ENCODE assay signal across 22 cellular contexts in the genomic region with DNA sequence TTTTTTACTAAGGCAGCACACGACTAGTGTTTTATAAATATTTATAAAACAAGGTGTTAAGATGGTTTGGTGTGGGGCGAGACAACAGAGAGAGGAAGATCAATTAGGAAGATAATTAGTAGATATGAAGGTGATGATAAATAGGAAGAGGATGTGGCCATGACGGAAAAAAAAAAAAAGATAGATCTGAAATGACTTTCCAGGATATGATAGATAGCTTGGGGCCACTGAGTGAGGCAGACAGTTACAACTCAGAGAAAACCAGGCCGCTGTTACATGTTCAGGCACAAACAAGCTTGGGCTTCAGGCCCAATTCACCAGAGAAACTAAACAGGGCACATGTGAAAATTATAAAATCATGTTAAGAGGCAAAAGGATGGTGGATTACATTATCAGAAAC. TPM values are rescaled to one million over a fixed set of nuclear protein-coding genes. Genes with fewer than 3 reads are reported as not detected.
A peak's percentile ranks its signal among the peaks of the same experiment; 100 is the strongest.
DNase-seq lines count a peak whose midpoint lies in the region; ATAC-seq lines count a peak whose summit lies in the region.
"Had no signal": no experiment of that assay in that cellular context is flagged by ENCODE, and none has a peak within 500 bp of the region (broad histone marks: within the 10 kb centered on the region; RNA-seq: fewer than 3 reads in every experiment).

No MANE protein-coding gene starts in this region.

- DNase-seq in activated T-cell treated with anti-CD3 and anti-CD28 coated beads, Interleukin-2, amount 50 U/mL, for 72 hours = no peak
- DNase-seq in activated T-cell treated with anti-CD3 and anti-CD28 coated beads, Interleukin-2, amount 50 U/mL, for 48 hours = no peak
- DNase-seq in activated CD4-positive, alpha-beta memory T cell treated with anti-CD3 and anti-CD28 coated beads for 36 hours = peak; percentile 36
- DNase-seq in central memory CD8-positive, alpha-beta T cell (ENCODE audit: low spot score in 2 of 2) = no peak
- no peak for DNase-seq in stimulated activated effector memory CD8-positive, alpha-beta T cell treated with anti-CD3 and anti-CD28 coated beads, Interleukin-12 subunit alpha, Interleukin-12 subunit beta, amount 100 ng/mL, for 72 hours (ENCODE audit: low spot score in 2 of 2)
- DNase-seq in DMS114 treated with DMSO at 0.1 percent for 48 hours (lab: John Stamatoyannopoulos, UW; ENCODE audit: unreplicated experiment) (no peak), DMS53 (lab: John Stamatoyannopoulos, UW) (no peak), D341Med (ENCODE audit: low spot score) (no peak)
- DNase-seq: activated B cell treated with CpG ODN at 0.5 μM for 24 hours; GF-D8; kidney; MG63; NCI-H1417 treated with DMSO at 0.1 percent for 48 hours; NCI-H2107; NCI-H510A treated with DMSO at 0.1 percent for 48 hours; nucleus accumbens; Peyer's patch; stimulated activated CD4-positive, alpha-beta T cell treated with anti-CD3 and anti-CD28 coated beads, Interleukin-2, amount 100 ng/mL, for 24 hours had no signal

- peak overlapping the region in 1 of 2 donors; percentile 83 for H3K4me3 Mint-ChIP-seq in activated T-cell treated with anti-CD3 and anti-CD28 coated beads, Interleukin-2, amount 50 U/mL, for 72 hours
- no peak overlapping the region for H3K4me3 Mint-ChIP-seq in activated CD4-positive, alpha-beta memory T cell treated with anti-CD3 and anti-CD28 coated beads for 36 hours
- H3K4me3 Mint-ChIP-seq in central memory CD8-positive, alpha-beta T cell = peak overlapping the region; percentile 57
- peak overlapping the region; percentile 52 for H3K4me3 Mint-ChIP-seq in stimulated activated effector memory CD8-positive, alpha-beta T cell treated with anti-CD3 and anti-CD28 coated beads, Interleukin-12 subunit alpha, Interleukin-12 subunit beta, amount 100 ng/mL, for 72 hours
- H3K4me3 Mint-ChIP-seq: activated B cell treated with CpG ODN at 0.5 μM for 24 hours; activated naive CD4-positive, alpha-beta T cell treated with anti-CD3 and anti-CD28 coated beads, Interleukin-2, amount 50 U/mL, for 24 hours; CD14-positive monocyte; stimulated activated memory B cell treated with anti-CD40 and anti-IgM and Interleukin-4, amounts not matched to agents 10 μg/mL and 1 μg/mL and 100 μg/mL, for 72 hours had no signal

- H3K36me3 Mint-ChIP-seq in activated T-cell treated with anti-CD3 and anti-CD28 coated beads, Interleukin-2, amount 50 U/mL, for 72 hours (ENCODE audit: insufficient read depth in 2 of 2) = no peaks in the 10 kb centered on the region
- H3K36me3 Mint-ChIP-seq in activated CD4-positive, alpha-beta memory T cell treated with anti-CD3 and anti-CD28 coated beads for 36 hours = no peaks in the 10 kb centered on the region
- H3K36me3 Mint-ChIP-seq in central memory CD8-positive, alpha-beta T cell (ENCODE audit: insufficient read depth) = peaks cover 5% of the 10 kb centered on the region
- no peaks in the 10 kb centered on the region for H3K36me3 Mint-ChIP-seq in stimulated activated effector memory CD8-positive, alpha-beta T cell treated with anti-CD3 and anti-CD28 coated beads, Interleukin-12 subunit alpha, Interleukin-12 subunit beta, amount 100 ng/mL, for 72 hours
- H3K36me3 Mint-ChIP-seq: stimulated activated memory B cell treated with anti-CD40 and anti-IgM and Interleukin-4, amounts not matched to agents 10 μg/mL and 1 μg/mL and 100 μg/mL, for 72 hours had no signal

- H3K9me3 Mint-ChIP-seq in activated T-cell treated with anti-CD3 and anti-CD28 coated beads, Interleukin-2, amount 50 U/mL, for 72 hours = no peaks in the 10 kb centered on the region
- H3K9me3 Mint-ChIP-seq in activated CD4-positive, alpha-beta memory T cell treated with anti-CD3 and anti-CD28 coated beads for 36 hours = no peaks in the 10 kb centered on the region
- H3K9me3 Mint-ChIP-seq in central memory CD8-positive, alpha-beta T cell = no peaks in the 10 kb centered on the region
- H3K9me3 Mint-ChIP-seq in stimulated activated effector memory CD8-positive, alpha-beta T cell treated with anti-CD3 and anti-CD28 coated beads, Interleukin-12 subunit alpha, Interleukin-12 subunit beta, amount 100 ng/mL, for 72 hours = no peaks in the 10 kb centered on the region
- H3K9me3 Mint-ChIP-seq: activated B cell treated with CpG ODN at 0.5 μM for 24 hours; activated naive CD4-positive, alpha-beta T cell treated with anti-CD3 and anti-CD28 coated beads, Interleukin-2, amount 50 U/mL, for 24 hours; stimulated activated memory B cell treated with anti-CD40 and anti-IgM and Interleukin-4, amounts not matched to agents 10 μg/mL and 1 μg/mL and 100 μg/mL, for 72 hours had no signal

- ATAC-seq in activated T-cell treated with anti-CD3 and anti-CD28 coated beads, Interleukin-2, amount 50 U/mL, for 72 hours (replicated peaks in 1 of 2) = peak in 1 of 2 donors; percentile 80
- peak; percentile 45 for ATAC-seq in central memory CD8-positive, alpha-beta T cell (replicated peaks; ENCODE audit: extremely low read depth, poor library complexity, severe bottlenecking)
- ATAC-seq in stimulated activated effector memory CD8-positive, alpha-beta T cell treated with anti-CD3 and anti-CD28 coated beads, Interleukin-12 subunit alpha, Interleukin-12 subunit beta, amount 100 ng/mL, for 72 hours = peak; percentile 95
- ATAC-seq: HCT116; stimulated activated memory B cell treated with anti-CD40 and anti-IgM and Interleukin-4, amounts not matched to agents 10 μg/mL and 1 μg/mL and 100 μg/mL, for 72 hours had no signal

- POLR2A ChIA-PET in activated CD4-positive, alpha-beta memory T cell treated with anti-CD3 and anti-CD28 coated beads for 36 hours (lab: Charles Lee) = interaction anchor here (1.4 kb wide), 1 partner anchor 43 kb away, joined by 4 read pairs; a partner anchor contains a TSS

- CTCF ChIA-PET in activated CD4-positive, alpha-beta memory T cell treated with anti-CD3 and anti-CD28 coated beads for 36 hours (lab: Charles Lee) = interaction anchor here (0.6 to 1.8 kb wide), 4 partner anchors 25 to 162 kb away, joined by 3 to 6 read pairs (median 4); no protein-coding TSS in a partner anchor

- H3K4me1 Mint-ChIP-seq in activated T-cell treated with anti-CD3 and anti-CD28 coated beads, Interleukin-2, amount 50 U/mL, for 72 hours (ENCODE audit: low read depth) = peaks cover 24% of the 10 kb centered on the region
- peaks cover 42% of the 10 kb centered on the region for H3K4me1 Mint-ChIP-seq in activated CD4-positive, alpha-beta memory T cell treated with anti-CD3 and anti-CD28 coated beads for 36 hours (ENCODE audit: low read depth)
- H3K4me1 Mint-ChIP-seq in central memory CD8-positive, alpha-beta T cell = peaks cover 51% of the 10 kb centered on the region
- peaks cover 41% of the 10 kb centered on the region for H3K4me1 Mint-ChIP-seq in stimulated activated effector memory CD8-positive, alpha-beta T cell treated with anti-CD3 and anti-CD28 coated beads, Interleukin-12 subunit alpha, Interleukin-12 subunit beta, amount 100 ng/mL, for 72 hours

- intact Hi-C loops in activated CD4-positive, alpha-beta memory T cell treated with anti-CD3 and anti-CD28 coated beads for 36 hours (cut with micrococcal nuclease) = loop anchor here (5.0 kb wide), 2 partner anchors 188 to 217 kb away; no protein-coding TSS in a partner anchor

- H3K27me3 Mint-ChIP-seq in activated T-cell treated with anti-CD3 and anti-CD28 coated beads, Interleukin-2, amount 50 U/mL, for 72 hours (ENCODE audit: low read depth) = no peaks in the 10 kb centered on the region
- no peaks in the 10 kb centered on the region for H3K27me3 Mint-ChIP-seq in activated CD4-positive, alpha-beta memory T cell treated with anti-CD3 and anti-CD28 coated beads for 36 hours
- no peaks in the 10 kb centered on the region for H3K27me3 Mint-ChIP-seq in central memory CD8-positive, alpha-beta T cell
- H3K27me3 Mint-ChIP-seq: activated B cell treated with CpG ODN at 0.5 μM for 24 hours; activated naive CD4-positive, alpha-beta T cell treated with anti-CD3 and anti-CD28 coated beads, Interleukin-2, amount 50 U/mL, for 24 hours; stimulated activated memory B cell treated with anti-CD40 and anti-IgM and Interleukin-4, amounts not matched to agents 10 μg/mL and 1 μg/mL and 100 μg/mL, for 72 hours had no signal

- H3K27ac Mint-ChIP-seq in activated T-cell treated with anti-CD3 and anti-CD28 coated beads, Interleukin-2, amount 50 U/mL, for 72 hours = peak overlapping the region; percentile 92
- peak overlapping the region; percentile 88 for H3K27ac Mint-ChIP-seq in activated CD4-positive, alpha-beta memory T cell treated with anti-CD3 and anti-CD28 coated beads for 36 hours
- peak overlapping the region; percentile 81 for H3K27ac Mint-ChIP-seq in central memory CD8-positive, alpha-beta T cell (ENCODE audit: low read depth)
- H3K27ac Mint-ChIP-seq in stimulated activated effector memory CD8-positive, alpha-beta T cell treated with anti-CD3 and anti-CD28 coated beads, Interleukin-12 subunit alpha, Interleukin-12 subunit beta, amount 100 ng/mL, for 72 hours = peak overlapping the region; percentile 91
- H3K27ac Mint-ChIP-seq: activated B cell treated with CpG ODN at 0.5 μM for 24 hours; activated naive CD4-positive, alpha-beta T cell treated with anti-CD3 and anti-CD28 coated beads, Interleukin-2, amount 50 U/mL, for 24 hours; stimulated activated memory B cell treated with anti-CD40 and anti-IgM and Interleukin-4, amounts not matched to agents 10 μg/mL and 1 μg/mL and 100 μg/mL, for 72 hours had no signal

RNA-seq across cellular contexts. Expression of a gene that starts 43.2 kb away (rescaled TPM):
- 1 to 10 TPM; 1.0 to 1.1 TPM for total RNA-seq in activated T-cell treated with anti-CD3 and anti-CD28 coated beads, Interleukin-2, amount 50 U/mL, for 72 hours
- under 1 TPM; 0.68 to 0.69 TPM for total RNA-seq in activated CD4-positive, alpha-beta memory T cell treated with anti-CD3 and anti-CD28 coated beads for 36 hours

RNA-seq across cellular contexts. Expression of a gene that starts 43.3 kb away (rescaled TPM):
- 10 to 100 TPM in 1 of 2 donors, 1 to 10 TPM in 1; 8.1 to 10.7 TPM for total RNA-seq in activated T-cell treated with anti-CD3 and anti-CD28 coated beads, Interleukin-2, amount 50 U/mL, for 72 hours
- total RNA-seq in activated CD4-positive, alpha-beta memory T cell treated with anti-CD3 and anti-CD28 coated beads for 36 hours = 10 to 100 TPM; 14.5 to 15.9 TPM
